Comparison of ENCODE assay signal across 8 cellular contexts in genomic region chr1:150235852-150236613, GRCh38. TPM values are rescaled to one million over a fixed set of nuclear protein-coding genes. Genes with fewer than 3 reads are reported as not detected.
DNase-seq lines count a peak whose midpoint lies in the region; ATAC-seq and TF ChIP-seq lines count a peak whose summit lies in the region.

Gene ANP32E, minus strand, starts transcription at chr1:150236112. Its CDS starts 326 bp downstream, at chr1:150235786.

- TF ChIP-seq CTCF in lower lobe of right lung (IDR thresholded peaks at IDR 0.05) = peak; percentile 9

- DNase-seq in CMK (ENCODE audit: low read depth) = peak; percentile 96
- peak; percentile 99 for DNase-seq in HS-5 (ENCODE audit: low read depth)
- peak; percentile 82 for DNase-seq in NK-92 (lab: John Stamatoyannopoulos, UW; ENCODE audit: unreplicated experiment)
- peak; percentile 78 to 81 for DNase-seq in activated CD8-positive, alpha-beta memory T cell treated with anti-CD3 and anti-CD28 coated beads for 1 hour (ENCODE audit: extremely low read depth in 1 of 2, low read depth in 1 of 2)
- DNase-seq in effector CD4-positive, alpha-beta T cell = peak; percentile 91
- peak; percentile 95 for DNase-seq in lower lobe of right lung
- peak; percentile 79 to 92 (median 91) for DNase-seq in stimulated activated CD4-positive, alpha-beta T cell treated with anti-CD3 and anti-CD28 coated beads, TNF-alpha, amount 100 ng/mL, for 24 hours (ENCODE audit: low read depth in 3 of 3)

- peak; percentile 69 for ATAC-seq in GM19468 (IDR thresholded peaks at IDR 0.05; ENCODE audit: extremely low read depth, unreplicated experiment)
- ATAC-seq in lower lobe of right lung = peak; percentile 95 to 96

- H3K27ac ChIP-seq in lower lobe of right lung = peak within 1 kb of the TSS; percentile 96

- H3K9me3 ChIP-seq in lower lobe of right lung = no peaks in the 10 kb centered on the region

- intact Hi-C loops in lower lobe of right lung (cut with DNase I) = no loop called here

- no peaks in the 10 kb centered on the region for H3K36me3 ChIP-seq in lower lobe of right lung

- peak within 1 kb of the TSS; percentile 75 for H3K4me3 ChIP-seq in lower lobe of right lung

- no peaks in the 10 kb centered on the region for H3K27me3 ChIP-seq in lower lobe of right lung (ENCODE audit: low read depth)

- H3K4me1 ChIP-seq in lower lobe of right lung = peaks cover 18% of the 10 kb centered on the region

RNA-seq across cellular contexts. Expression of gene ANP32E, which starts in this region (rescaled TPM):
- 27.9 TPM for total RNA-seq in lower lobe of right lung

Comparison
In these comparisons a context has a peak if more than half of its experiments do, and no peak if none do; other contexts are left out.
1. Peak in every context shown above with its lines: DNase-seq, ATAC-seq, H3K4me3 ChIP-seq and H3K27ac ChIP-seq.